8 cellular contexts compared by ENCODE assay signal in the genomic region with DNA sequence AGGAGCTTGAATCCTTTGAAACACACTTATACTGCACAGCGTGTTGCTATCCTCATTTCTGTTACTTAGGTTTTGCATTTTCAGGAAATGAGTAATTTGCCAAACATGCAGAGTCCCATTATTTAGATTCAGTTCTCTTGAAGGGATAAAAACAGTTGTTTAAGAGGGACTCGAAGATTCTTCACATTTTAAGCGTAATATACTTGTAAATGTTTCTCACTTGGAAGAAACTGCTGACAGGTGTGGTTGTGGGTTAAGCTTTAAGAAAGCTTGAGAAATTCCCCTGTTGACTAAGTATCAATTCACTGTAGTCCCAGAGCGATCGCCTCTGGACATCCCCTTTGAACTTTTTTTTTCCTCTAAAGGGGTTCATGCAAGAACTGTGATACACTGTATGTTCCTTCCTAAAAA. TPM values are rescaled to one million over a fixed set of nuclear protein-coding genes. Genes with fewer than 3 reads are reported as not detected.
DNase-seq lines count a peak whose midpoint lies in the region; ATAC-seq and TF ChIP-seq lines count a peak whose summit lies in the region.

No MANE protein-coding gene starts in this region.

- TF ChIP-seq POLR2A in GM18505 (IDR thresholded peaks at IDR 0.05; ENCODE audit: borderline replicate concordance, extremely low read depth, insufficient read depth, insufficient read length): no peak

- peaks cover 0 to 16% (median 3%) of the 10 kb centered on the region in 4 donors for H3K4me1 ChIP-seq in tibial artery

- H3K9me3 ChIP-seq in tibial artery: no peaks in the 10 kb centered on the region

- TF ChIP-seq CTCF in epithelial cell of esophagus (IDR thresholded peaks at IDR 0.05; ENCODE audit: insufficient read depth, low read depth, low read length, missing control alignments) (no peak), tibial artery (IDR thresholded peaks at IDR 0.05) (no peak)

- H3K4me3 ChIP-seq in epithelial cell of esophagus (ENCODE audit: low read length) (no peak overlapping the region), tibial artery (no peak overlapping the region), H7 (ENCODE audit: insufficient read depth, low read depth, low read length) (no peak overlapping the region)

- H3K27me3 ChIP-seq in tibial artery: no peaks in the 10 kb centered on the region
- H3K27me3 ChIP-seq in H7 (ENCODE audit: control insufficient read depth, insufficient read depth, low read length): no peaks in the 10 kb centered on the region

- H3K36me3 ChIP-seq in tibial artery (no peaks in the 10 kb centered on the region), H7 (replicated peaks; ENCODE audit: control insufficient read depth, insufficient read depth, low read length) (no peaks in the 10 kb centered on the region)

- H3K27ac ChIP-seq in tibial artery: no peak overlapping the region

- peak; percentile 82 for DNase-seq in HCEC 1CT
- peak; percentile 55 for DNase-seq in MV-4-11 (lab: John Stamatoyannopoulos, UW)
- peak; percentile 50 for DNase-seq in epithelial cell of esophagus (ENCODE audit: low read depth)
- DNase-seq in tibial artery: no peak
- DNase-seq in H7: no peak
- DNase-seq in Right ventricle myocardium superior: no peak
- DNase-seq in DMS 273 treated with DMSO at 0.1 percent for 48 hours (lab: John Stamatoyannopoulos, UW): no peak

- ATAC-seq in GM18505 (IDR thresholded peaks at IDR 0.05; ENCODE audit: unreplicated experiment) (peak; percentile 68), Right ventricle myocardium superior (ENCODE audit: poor library complexity) (no peak)

- intact Hi-C loops in tibial artery (cut with DNase I; ENCODE audit: low total_unique reads): no loop called here
- intact Hi-C loops in Right ventricle myocardium superior (cut with DNase I): no loop called here

RNA-seq across cellular contexts. Expression of gene RGS1, which starts 30.6 kb away (rescaled TPM):
- total RNA-seq in H7 (2014; rRNA removed; shearing (Covaris generic)): 0.07 TPM in 1 of 2 replicates, not detected in the other
- 0.65 TPM for total RNA-seq in Right ventricle myocardium superior

Comparison
In these comparisons a context has a peak if more than half of its experiments do, and no peak if none do; other contexts are left out.
1. DNase-seq: peak in HCEC 1CT (single experiment), MV-4-11 (single experiment) and epithelial cell of esophagus (single experiment); none in tibial artery (0 of 2), H7 (single experiment), Right ventricle myocardium superior (single experiment) and DMS 273 treated with DMSO at 0.1 percent for 48 hours (single experiment).